In the genomic region with DNA sequence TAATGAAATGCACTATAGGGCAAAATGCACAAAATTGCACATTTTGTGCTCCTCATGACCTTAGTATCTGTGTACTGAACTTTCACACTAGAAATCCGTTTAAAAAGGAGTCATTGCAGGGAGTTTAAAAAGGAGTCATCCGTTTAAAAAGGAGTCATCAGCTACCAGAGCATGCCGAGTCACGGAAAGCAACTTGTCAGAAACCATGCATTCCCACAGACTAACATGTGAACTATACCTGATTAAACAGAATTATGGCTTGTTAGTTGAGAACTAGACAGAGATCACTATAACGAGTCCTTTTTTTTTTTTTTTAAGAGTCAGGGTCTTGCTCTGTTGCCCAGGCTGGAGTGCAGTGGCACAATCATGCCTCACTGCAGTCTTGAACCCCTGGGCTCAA, we compare ENCODE assay signal across 26 cellular contexts. TPM values are rescaled to one million over a fixed set of nuclear protein-coding genes. Genes with fewer than 3 reads are reported as not detected.
A peak's percentile ranks its signal among the peaks of the same experiment; 100 is the strongest.
DNase-seq lines count a peak whose midpoint lies in the region; ATAC-seq, FAIRE-seq and TF ChIP-seq lines count a peak whose summit lies in the region.
"Had no signal": no experiment of that assay in that cellular context is flagged by ENCODE, and none has a peak within 500 bp of the region (broad histone marks: within the 10 kb centered on the region; RNA-seq: fewer than 3 reads in every experiment).

No MANE protein-coding gene starts in this region.

- TF ChIP-seq EP300 in K562 (IDR thresholded peaks at IDR 0.05; ENCODE audit: low read length) (no peak), ovary (IDR thresholded peaks at IDR 0.05) (no peak)

- H2AFZ ChIP-seq in IMR-90 (replicated peaks; ENCODE audit: low read length, poor library complexity) (no peak overlapping the region), K562 (ENCODE audit: low read depth, low read length) (peak overlapping the region; percentile 20; the same call in 1 of the 2 replicates)

- no CpG with 5 or more reads among the region's 5 CpGs for WGBS in IMR-90 (ENCODE audit: extremely low coverage in 2 of 2, insufficient read length in 1 of 2), 2 experiments
- WGBS in K562 (ENCODE audit: insufficient coverage, low coverage, missing lambda C conversion rate): 30% methylated on average over 5 of the region's 5 CpGs
- WGBS in ovary, 3 donors: 55 to 65% (median 56%) methylated on average over 5 of the region's 5 CpGs

- H3K4me2 ChIP-seq in IMR-90 (ENCODE audit: low read depth, low read length): no peak overlapping the region
- H3K4me2 ChIP-seq in K562 (ENCODE audit: insufficient read depth, low read length): no peak overlapping the region

- no peak overlapping the region for H4K91ac ChIP-seq in IMR-90 (ENCODE audit: insufficient read depth, low read depth, low read length)

- no peak overlapping the region for H2BK20ac ChIP-seq in IMR-90 (ENCODE audit: low read depth, low read length)

- H3K27ac ChIP-seq in IMR-90 (ENCODE audit: insufficient read depth, low read length): no peak overlapping the region
- H3K27ac ChIP-seq in K562 (ENCODE audit: extremely low read depth, low read depth, low read length): no peak overlapping the region
- H3K27ac ChIP-seq in ovary: no peak overlapping the region
- H3K27ac ChIP-seq: 22Rv1 had no signal

- H4K5ac ChIP-seq in IMR-90 (ENCODE audit: low read depth, low read length): no peak overlapping the region

- in situ Hi-C loops in IMR-90 (cut with MboI; ENCODE audit: low sequenced_read_pairs): no loop called here
- in situ Hi-C loops in K562 (cut with MboI): no loop called here

- H3K27me3 ChIP-seq in IMR-90 (ENCODE audit: control insufficient read depth, insufficient read depth, low read length) (peaks cover 8% of the 10 kb centered on the region), K562 (ENCODE audit: control insufficient read depth in 2 of 2, insufficient read depth in 2 of 2, low read length in 2 of 2) (no peaks in the 10 kb centered on the region; a peak in 1 of 5 replicates), ovary (no peaks in the 10 kb centered on the region)

- no peak overlapping the region for H3K18ac ChIP-seq in IMR-90 (ENCODE audit: low read depth, low read length)

- no peak overlapping the region for H3K23ac ChIP-seq in IMR-90 (ENCODE audit: low read depth, low read length)

- no peak for TF ChIP-seq POLR2A in IMR-90 (IDR thresholded peaks at IDR 0.05; ENCODE audit: low read depth, low read length)
- no peak for TF ChIP-seq POLR2A in K562 (conservative IDR thresholded peaks at IDR 0.05)
- TF ChIP-seq POLR2A in ovary (IDR thresholded peaks at IDR 0.05): no peak

- dilution Hi-C loops in IMR-90 (cut with HindIII; ENCODE audit: low sequenced_read_pairs, unreplicated experiment): no loop called here

- no peak overlapping the region for H2BK5ac ChIP-seq in IMR-90 (ENCODE audit: low read depth, low read length, poor library complexity, severe bottlenecking)

- no peaks in the 10 kb centered on the region for H3K36me3 ChIP-seq in IMR-90 (ENCODE audit: control insufficient read depth, insufficient read depth, low read length)
- H3K36me3 ChIP-seq in K562 (ENCODE audit: control insufficient read depth, insufficient read depth, low read length): no peaks in the 10 kb centered on the region
- H3K36me3 ChIP-seq in ovary: no peaks in the 10 kb centered on the region
- H3K36me3 ChIP-seq: HAP-1 had no signal

- no peak overlapping the region for H3K4ac ChIP-seq in IMR-90 (ENCODE audit: low read depth, low read length)

- CTCF ChIA-PET in IMR-90 (lab: Yijun Ruan, JAX): interaction anchor here (0.6 kb wide), 1 partner anchor 200 kb away, joined by 6 read pairs; no protein-coding TSS in a partner anchor
- CTCF ChIA-PET in K562 (lab: Yijun Ruan, JAX; ENCODE audit: low intra/inter-chr PET ratio): no interaction called here

- intact Hi-C loops in IMR-90 (cut with micrococcal nuclease): no loop called here
- intact Hi-C loops in K562 (cut with micrococcal nuclease): no loop called here
- intact Hi-C loops in ovary (cut with DNase I): no loop called here
- intact Hi-C loops in left colon (cut with DNase I, micrococcal nuclease): no loop called here

- no peak overlapping the region for H4K8ac ChIP-seq in IMR-90 (ENCODE audit: low read depth in 2 of 2, low read length in 2 of 2)

- no peak for TF ChIP-seq RAD21 in IMR-90 (IDR thresholded peaks at IDR 0.05; ENCODE audit: low read length)
- TF ChIP-seq RAD21 in K562 (CRISPR knock-in tag; conservative IDR thresholded peaks at IDR 0.05 in 1 of 2, IDR thresholded peaks at IDR 0.05 in 1 of 2): no peak

- H3K9me3 ChIP-seq in IMR-90 (ENCODE audit: control insufficient read depth, insufficient read depth, low read length): no peaks in the 10 kb centered on the region
- no peaks in the 10 kb centered on the region for H3K9me3 ChIP-seq in K562 (replicated peaks; ENCODE audit: control insufficient read depth, insufficient read depth, low read depth, low read length)
- no peaks in the 10 kb centered on the region for H3K9me3 ChIP-seq in ovary
- H3K9me3 ChIP-seq: HAP-1 had no signal

- H2BK120ac ChIP-seq in IMR-90 (ENCODE audit: low read depth, low read length): no peak overlapping the region

- BruUV-seq in IMR-90 (replicated peaks; lab: Mats Ljungman, UMichigan): no TSS peak
- no TSS peak for BruUV-seq in K562 (replicated peaks; lab: Mats Ljungman, UMichigan)

- H4K20me1 ChIP-seq in IMR-90 (ENCODE audit: insufficient read depth, low read length): no peaks in the 10 kb centered on the region
- H4K20me1 ChIP-seq in K562 (replicated peaks; ENCODE audit: control insufficient read depth, insufficient read depth, low read length): no peaks in the 10 kb centered on the region

- H3K9ac ChIP-seq in IMR-90 (ENCODE audit: low read depth, low read length): no peak overlapping the region
- no peak overlapping the region for H3K9ac ChIP-seq in K562 (ENCODE audit: insufficient read depth in 1 of 2, low read depth in 2 of 2, low read length in 2 of 2)

- H3K14ac ChIP-seq in IMR-90 (replicated peaks; ENCODE audit: low read depth, low read length): no peak overlapping the region

- H2BK15ac ChIP-seq in IMR-90 (ENCODE audit: low read depth, low read length): no peak overlapping the region

- no peaks in the 10 kb centered on the region for H3K79me1 ChIP-seq in IMR-90 (ENCODE audit: low read depth in 1 of 2, low read length in 2 of 2)

- H3K79me2 ChIP-seq in K562 (ENCODE audit: control insufficient read depth, insufficient read depth, low read length): no peaks in the 10 kb centered on the region

- POLR2A ChIA-PET in IMR-90 (lab: Charles Lee; ENCODE audit: unreplicated experiment): no interaction called here
- POLR2A ChIA-PET in K562 (lab: Yijun Ruan, JAX): interaction anchor here (0.6 kb wide), 1 partner anchor 41 kb away, joined by 3 read pairs; no protein-coding TSS in a partner anchor

- DNase-seq in AG20443 (ENCODE audit: low spot score) (peak; percentile 26), IMR-90 (peak; percentile 34), K562 (ENCODE audit: extremely low read depth in 1 of 4, low spot score in 3 of 4) (no peak), fibroblast of mammary gland (ENCODE audit: low read depth) (peak; percentile 14), ovary (no peak), left colon (no peak)
- DNase-seq: C1 segment of cervical spinal cord; Calu3; CD4-positive, alpha-beta memory T cell; COR-L47; DMS53; DMS79 treated with DMSO at 0.1 percent for 48 hours; GOT3 had no signal

- no peak overlapping the region for H2AK5ac ChIP-seq in IMR-90 (ENCODE audit: low read depth, low read length)

- H3K4me3 ChIP-seq in IMR-90 (ENCODE audit: insufficient read depth, low read depth, low read length) (no peak overlapping the region), K562 (no peak overlapping the region), fibroblast of mammary gland (ENCODE audit: control insufficient read depth, low read depth, low read length) (no peak overlapping the region), ovary (no peak overlapping the region)
- H3K4me3 ChIP-seq: HAP-1 had no signal

- H2AK9ac ChIP-seq in IMR-90 (replicated peaks; ENCODE audit: low read depth, low read length, poor library complexity): no peak overlapping the region

- ATAC-seq in IMR-90 (ENCODE audit: low read depth) (no peak), K562 (no peak), GM21390 (IDR thresholded peaks at IDR 0.05; ENCODE audit: unreplicated experiment) (no peak), left colon (no peak), GM18519 (IDR thresholded peaks at IDR 0.05; ENCODE audit: low FRiP score, unreplicated experiment) (no peak)

- H3K4me1 ChIP-seq in IMR-90 (ENCODE audit: control insufficient read depth, insufficient read depth, low read length) (no peaks in the 10 kb centered on the region), K562 (replicated peaks in 1 of 2; ENCODE audit: control insufficient read depth in 2 of 2, insufficient read depth in 2 of 2, low read length in 2 of 2) (peaks cover 4 to 9% of the 10 kb centered on the region in 2 experiments; a peak in 3 of 5 replicates), ovary (ENCODE audit: insufficient read depth) (no peaks in the 10 kb centered on the region)
- H3K4me1 ChIP-seq: HAP-1 had no signal

- H3K9me1 ChIP-seq in IMR-90 (ENCODE audit: insufficient read depth, low read length) (no peaks in the 10 kb centered on the region), K562 (ENCODE audit: control insufficient read depth, insufficient read depth, low read length) (no peaks in the 10 kb centered on the region)

- no peak for TF ChIP-seq CTCF in IMR-90 (conservative IDR thresholded peaks at IDR 0.05; ENCODE audit: low read depth, low read length)
- TF ChIP-seq CTCF in K562 (IDR thresholded peaks at IDR 0.05 in 2 of 3, conservative IDR thresholded peaks at IDR 0.05 in 1 of 3; ENCODE audit: insufficient read depth in 2 of 3, low read depth in 1 of 3, low read length in 3 of 3): no peak
- no peak for TF ChIP-seq CTCF in fibroblast of mammary gland (conservative IDR thresholded peaks at IDR 0.05; ENCODE audit: control insufficient read depth, insufficient read depth, low read depth, low read length)
- no peak for TF ChIP-seq CTCF in ovary (IDR thresholded peaks at IDR 0.05)

- H3K56ac ChIP-seq in IMR-90 (ENCODE audit: extremely low read depth, insufficient read depth, low read length): no peak overlapping the region

- FAIRE-seq in K562 (lab: Jason Lieb, UNC): no peak
- FAIRE-seq: A204.1, G401.6, GM12892, GM19239, H54 had no signal

RNA-seq across cellular contexts. Expression of a gene that starts 35.9 kb away (rescaled TPM):
- under 0.01 TPM in 1 of 2 replicates, not detected in the other for total RNA-seq in IMR-90 (2012; rRNA removed)
- polyA plus RNA-seq in IMR-90 (2012; rRNA removed): not detected in 2 replicates
- polyA plus RNA-seq in IMR-90 (2012; cell fraction: cytosol; rRNA removed): not detected in 2 replicates
- polyA plus RNA-seq in IMR-90 (2012; cell fraction: nucleus; rRNA removed; ENCODE audit: low replicate concordance): 0.03 TPM in 2 replicates
- total RNA-seq in K562 (2011; cell fraction: chromatin; rRNA removed; ENCODE audit: low replicate concordance): not detected in 2 replicates
- not detected in 2 replicates for total RNA-seq in K562 (2011; cell fraction: nucleolus; rRNA removed)
- 0.44 TPM in 1 of 2 replicates, not detected in the other for total RNA-seq in K562 (2011; cell fraction: nucleoplasm; rRNA removed)
- total RNA-seq in K562 (2014; rRNA removed): 0.05 TPM in 1 of 2 replicates, not detected in the other
- total RNA-seq in K562 (2014; rRNA removed; fragmentation: Illumina TruSeq; extraction: Trizol): not detected in 2 replicates
- not detected in 2 replicates for total RNA-seq in K562 (2015; rRNA removed; fragmentation: Illumina TruSeq; extraction: Trizol)
- total RNA-seq in K562 (2021): 0.09 TPM in 1 of 2 replicates, not detected in the other
- polyA plus RNA-seq in K562 (2011; rRNA removed): 0.07 TPM in 1 of 2 replicates, not detected in the other
- polyA plus RNA-seq in K562 (2011; cell fraction: cytosol; rRNA removed): 0.04 and 0.06 TPM in 2 replicates
- polyA plus RNA-seq in K562 (2011; cell fraction: nucleus; rRNA removed): 0.07 TPM in 1 of 2 replicates, not detected in the other
- 0.01 and 0.21 TPM in 2 replicates for polyA plus RNA-seq in K562 (2012)
- 0.06 TPM in 1 of 2 replicates, not detected in the other for polyA plus RNA-seq in K562 (2014; fragmentation: Illumina TruSeq; extraction: Trizol)
- polyA plus RNA-seq in K562 (2014; fragmentation: Nextera tagmentation; extraction: Ambion mirVana): not detected
- 0.05 TPM in 1 of 2 replicates, not detected in the other for polyA plus RNA-seq in K562 (2014; rRNA removed)
- polyA minus RNA-seq in K562 (2011; rRNA and poly(A)+ RNA removed): not detected in 2 replicates
- polyA minus RNA-seq in K562 (2011; cell fraction: cytosol; rRNA and poly(A)+ RNA removed): not detected in 2 replicates
- not detected in 2 replicates for polyA minus RNA-seq in K562 (2011; cell fraction: nucleus; rRNA and poly(A)+ RNA removed)
- total RNA-seq in ovary: 1 to 10 TPM in 1 of 7 donors, under 1 TPM in 3, not detected in 3; 0.12 to 8.3 (median 0.91) TPM
- polyA plus RNA-seq in ovary: under 1 TPM in 1 of 2 donors, not detected in 1; 0.05 TPM
- total RNA-seq in left colon: 1 to 10 TPM in 1 of 2 donors, under 1 TPM in 1; 0.79 to 1.1 TPM
- total RNA-seq: Calu3; CD4-positive, alpha-beta memory T cell; Daoy; HFFc6 had no signal
- polyA plus RNA-seq: AG04450; BJ; CD4-positive, alpha-beta memory T cell had no signal

Comparison
In these comparisons a context has a peak if more than half of its experiments do, and no peak if none do; other contexts are left out.
1. DNase-seq: peak in AG20443 (single experiment), IMR-90 (single experiment) and fibroblast of mammary gland (single experiment); none in K562 (0 of 4), ovary (0 of 5) and left colon (0 of 2).